8 cellular contexts compared by ENCODE assay signal in the genomic region with DNA sequence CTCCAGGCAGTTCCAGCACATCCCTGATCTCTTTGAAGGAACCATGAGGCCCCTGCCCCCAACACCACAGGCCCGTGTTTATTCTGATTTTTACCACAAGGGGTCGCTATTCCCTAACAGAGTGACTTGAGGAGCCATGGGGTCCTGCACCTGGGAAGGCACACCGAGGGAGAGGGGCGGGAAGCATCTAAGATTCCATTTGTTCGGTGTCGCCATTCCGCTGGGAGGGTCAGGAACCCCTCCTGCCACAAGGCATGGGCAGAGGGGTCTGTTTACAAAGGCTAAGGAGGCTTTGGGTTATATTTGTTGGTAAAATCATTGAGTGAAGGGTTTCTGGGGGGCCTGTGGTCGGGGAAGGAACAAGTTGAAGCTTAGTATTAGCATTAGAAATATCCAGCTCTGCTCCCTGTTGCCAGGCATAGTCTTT.
A peak's percentile ranks its signal among the peaks of the same experiment; 100 is the strongest.
DNase-seq lines count a peak whose midpoint lies in the region; ATAC-seq and TF ChIP-seq lines count a peak whose summit lies in the region.

No MANE protein-coding gene starts in this region.

- H3K4me3 ChIP-seq in GM06990 (replicated peaks; ENCODE audit: low read depth, low read length) (no peak overlapping the region), KMS-11 (IDR thresholded peaks at IDR 0.05; ENCODE audit: insufficient read depth, low read depth, low read length) (no peak overlapping the region)

- ATAC-seq in activated naive CD4-positive, alpha-beta T cell treated with anti-CD3 and anti-CD28 coated beads, Interleukin-2, amount 50 U/mL, for 72 hours: peak; percentile 74 to 82
- ATAC-seq in Right ventricle myocardium superior (ENCODE audit: poor library complexity): peak; percentile 80
- no peak for ATAC-seq in HG03571 (IDR thresholded peaks at IDR 0.05; ENCODE audit: unreplicated experiment)
- ATAC-seq in HG03354 (IDR thresholded peaks at IDR 0.05; ENCODE audit: poor library complexity, severe bottlenecking, unreplicated experiment): no peak

- H4K20me1 ChIP-seq in KMS-11 (ENCODE audit: insufficient read depth): no peaks in the 10 kb centered on the region

- no peaks in the 10 kb centered on the region for H3K27me3 ChIP-seq in GM06990 (replicated peaks; ENCODE audit: control insufficient read depth, insufficient read depth, low read length)
- no peaks in the 10 kb centered on the region for H3K27me3 ChIP-seq in KMS-11 (ENCODE audit: insufficient read depth, low read depth)

- H3K4me1 ChIP-seq in KMS-11 (ENCODE audit: low read depth, poor library complexity, severe bottlenecking): peaks cover 9% of the 10 kb centered on the region

- H3K27ac ChIP-seq in KMS-11: no peak overlapping the region

- 0 out of 2 replicates have a peak overlapping the region, but pooled peaks have one; percentile 14 for H3K4me2 ChIP-seq in KMS-11

- intact Hi-C loops in Right ventricle myocardium superior (cut with DNase I): loop anchor here (5.0 kb wide), 2 partner anchors 163 to 313 kb away; no protein-coding TSS in a partner anchor

- H3K9me3 Mint-ChIP-seq in activated naive CD4-positive, alpha-beta T cell treated with anti-CD3 and anti-CD28 coated beads, Interleukin-2, amount 50 U/mL, for 72 hours: no peaks in the 10 kb centered on the region

- H3K36me3 Mint-ChIP-seq in activated naive CD4-positive, alpha-beta T cell treated with anti-CD3 and anti-CD28 coated beads, Interleukin-2, amount 50 U/mL, for 72 hours: no peaks in the 10 kb centered on the region

- peak; percentile 23 for DNase-seq in GM06990 (ENCODE audit: extremely low read depth, insufficient read length)
- DNase-seq in SKM-1 (lab: John Stamatoyannopoulos, UW; ENCODE audit: unreplicated experiment): peak; percentile 40
- peak in 1 of 2 donors; percentile 78 for DNase-seq in activated naive CD4-positive, alpha-beta T cell treated with anti-CD3 and anti-CD28 coated beads, Interleukin-2, amount 50 U/mL, for 72 hours (ENCODE audit: low spot score in 2 of 2)
- DNase-seq in Right ventricle myocardium superior: no peak
- peak; percentile 49 for DNase-seq in putamen (ENCODE audit: low spot score)

- H3K36me3 ChIP-seq in GM06990 (ENCODE audit: control insufficient read depth, insufficient read depth, low read length) (no peaks in the 10 kb centered on the region), KMS-11 (ENCODE audit: insufficient read depth) (no peaks in the 10 kb centered on the region)

- H3K79me2 ChIP-seq in KMS-11 (ENCODE audit: insufficient read depth, low read depth): no peaks in the 10 kb centered on the region

- TF ChIP-seq CTCF in GM06990 (IDR thresholded peaks at IDR 0.05; ENCODE audit: insufficient read depth, low read length, poor library complexity, severe bottlenecking) (peak; percentile 86), KMS-11 (conservative IDR thresholded peaks at IDR 0.05; ENCODE audit: low read depth, low read length) (peak; percentile 98)

- no peak overlapping the region for H3K9ac ChIP-seq in KMS-11

- H2AFZ ChIP-seq in KMS-11 (ENCODE audit: low read depth): peak overlapping the region; percentile 25; the same call in 1 of the 2 replicates

- no peak overlapping the region for H3K27ac Mint-ChIP-seq in activated naive CD4-positive, alpha-beta T cell treated with anti-CD3 and anti-CD28 coated beads, Interleukin-2, amount 50 U/mL, for 72 hours

Comparison
In these comparisons a context has a peak if more than half of its experiments do, and no peak if none do; other contexts are left out.
1. ATAC-seq: peak in activated naive CD4-positive, alpha-beta T cell treated with anti-CD3 and anti-CD28 coated beads, Interleukin-2, amount 50 U/mL, for 72 hours (2 of 2) and Right ventricle myocardium superior (single experiment); none in HG03571 (single experiment) and HG03354 (single experiment).